Comparison of ENCODE assay signal across 8 cellular contexts in genomic region chr1:35640380-35641232, GRCh38. TPM values are rescaled to one million over a fixed set of nuclear protein-coding genes. Genes with fewer than 3 reads are reported as not detected.
A peak's percentile ranks its signal among the peaks of the same experiment; 100 is the strongest.
DNase-seq lines count a peak whose midpoint lies in the region; ATAC-seq, FAIRE-seq and TF ChIP-seq lines count a peak whose summit lies in the region.

No MANE protein-coding gene starts in this region.

- H3K4me1 ChIP-seq in OCI-LY7 (ENCODE audit: insufficient read depth, low read length, poor library complexity, severe bottlenecking) (peaks cover 39% of the 10 kb centered on the region), H1 (replicated peaks in 1 of 4; ENCODE audit: control insufficient read depth in 3 of 4, insufficient read depth in 4 of 4, low read length in 3 of 4) (no peaks in the 10 kb centered on the region), osteoblast (ENCODE audit: insufficient read depth, low read length) (peaks cover 41% of the 10 kb centered on the region)

- POLR2A ChIA-PET in OCI-LY7 (lab: Charles Lee) (interaction anchor here (0.7 kb wide), 1 partner anchor 13 kb away, joined by 3 read pairs; no protein-coding TSS in a partner anchor), H1 (lab: Charles Lee; ENCODE audit: partially characterized antibody) (interaction anchor here (0.6 to 1.7 kb wide), 8 partner anchors 9 to 152 kb away, joined by 3 to 7 read pairs (median 3); partner anchors contain the start of gene CLSPN)

- no peak overlapping the region for H3K14ac ChIP-seq in H1 (ENCODE audit: insufficient read length)

- TF ChIP-seq POLR2A in GM18505 (IDR thresholded peaks at IDR 0.05; ENCODE audit: borderline replicate concordance, extremely low read depth, insufficient read depth, insufficient read length) (no peak), H1 (IDR thresholded peaks at IDR 0.05; ENCODE audit: control extremely low read depth in 1 of 2, low read depth in 2 of 2, low read length in 2 of 2) (no peak), GM12891 (IDR thresholded peaks at IDR 0.05; ENCODE audit: low read depth, low read length) (no peak)

- peak overlapping the region; percentile 96 to 100 (median 97) for H3K9ac ChIP-seq in H1 (replicated peaks in 1 of 4; ENCODE audit: extremely low read depth in 1 of 4, low read depth in 3 of 4, low read length in 3 of 4)

- no peak overlapping the region; the same call in 1 of the 2 replicates for H2BK15ac ChIP-seq in H1 (ENCODE audit: low read length)

- no peak overlapping the region for H2BK20ac ChIP-seq in H1 (ENCODE audit: low read length)

- H4K8ac ChIP-seq in H1 (ENCODE audit: extremely low read depth, insufficient read depth, low read length) = peak overlapping the region; percentile 77; the same call in 1 of the 2 replicates

- no peak overlapping the region for H4K91ac ChIP-seq in H1 (replicated peaks; ENCODE audit: insufficient read length, low read length)

- TSS peak; percentile 57 for BruUV-seq in OCI-LY7 (replicated peaks; lab: Mats Ljungman, UMichigan)

- no peak overlapping the region for H3K23ac ChIP-seq in H1 (ENCODE audit: insufficient read length)

- no peak overlapping the region for H2AK5ac ChIP-seq in H1 (ENCODE audit: low read depth, low read length)

- TF ChIP-seq RAD21 in H1 (IDR thresholded peaks at IDR 0.05 in 1 of 2, conservative IDR thresholded peaks at IDR 0.05 in 1 of 2; ENCODE audit: low read depth in 2 of 2, low read length in 2 of 2) = no peak

- H3K23me2 ChIP-seq in H1 (ENCODE audit: low read depth, low read length) = peaks cover 2% of the 10 kb centered on the region; the same call in 1 of the 2 replicates

- WGBS in H1 (ENCODE audit: extremely low coverage in 1 of 2, insufficient coverage in 1 of 2, insufficient read length in 1 of 2, insufficient replicate concordance in 2 of 2, low coverage in 1 of 2, low lambda C conversion rate in 2 of 2, missing lambda C conversion rate in 1 of 2), 2 experiments = 26% methylated on average over 29 of the region's 29 CpGs; no CpG with 5 or more reads in 1 of the 2 experiments

- no peak overlapping the region for H3K18ac ChIP-seq in H1 (ENCODE audit: extremely low read depth, low read length)

- peak overlapping the region; percentile 93 for H3K4me2 ChIP-seq in OCI-LY7 (ENCODE audit: low read length)
- H3K4me2 ChIP-seq in H1 (ENCODE audit: insufficient read depth in 1 of 2, low read depth in 2 of 2, low read length in 2 of 2) = peak overlapping the region; percentile 70 to 81
- H3K4me2 ChIP-seq in osteoblast (ENCODE audit: insufficient read depth, low read length) = peak overlapping the region; percentile 100

- H3K27ac ChIP-seq in OCI-LY7 (ENCODE audit: low read depth, low read length, poor library complexity, severe bottlenecking) = peak overlapping the region; percentile 68
- H3K27ac ChIP-seq in H1 (ENCODE audit: low read depth, low read length) = peak overlapping the region; percentile 88
- peak overlapping the region; percentile 97 for H3K27ac ChIP-seq in osteoblast (ENCODE audit: low read depth, low read length)

- H3K27me3 ChIP-seq in H1 (replicated peaks in 1 of 4; ENCODE audit: control insufficient read depth in 3 of 4, extremely low read depth in 1 of 4, insufficient read depth in 3 of 4, low read length in 3 of 4) (no peaks in the 10 kb centered on the region), osteoblast (ENCODE audit: insufficient read depth, low read length) (peaks cover 16% of the 10 kb centered on the region)

- H3K56ac ChIP-seq in H1 (replicated peaks; ENCODE audit: insufficient read length, low read depth, low read length) = peak overlapping the region; percentile 59

- TF ChIP-seq CTCF in OCI-LY7 (conservative IDR thresholded peaks at IDR 0.05; ENCODE audit: low read length) (no peak), H1 (IDR thresholded peaks at IDR 0.05; ENCODE audit: control extremely low read depth in 1 of 3, insufficient read depth in 1 of 3, low read depth in 1 of 3, low read length in 3 of 3) (no peak), osteoblast (IDR thresholded peaks at IDR 0.05; ENCODE audit: extremely low read depth, low read depth, low read length) (no peak)

- peak overlapping the region; percentile 46; the same call in 1 of the 2 replicates for H2BK5ac ChIP-seq in H1 (ENCODE audit: low read depth, low read length)

- peak overlapping the region; percentile 98; the same call in 1 of the 2 replicates for H2AFZ ChIP-seq in OCI-LY7 (ENCODE audit: low read length)
- H2AFZ ChIP-seq in H1 (ENCODE audit: low read length) = no peak overlapping the region
- H2AFZ ChIP-seq in osteoblast (ENCODE audit: low read length) = peak overlapping the region; percentile 98

- H4K5ac ChIP-seq in H1 (ENCODE audit: insufficient read length, low read depth, low read length) = no peak overlapping the region

- H2BK120ac ChIP-seq in H1 (replicated peaks; ENCODE audit: low read depth, low read length) = no peak overlapping the region

- H3K9me3 ChIP-seq in OCI-LY7 (ENCODE audit: low read length) (no peaks in the 10 kb centered on the region), H1 (ENCODE audit: insufficient read depth in 2 of 2, low read depth in 1 of 2, low read length in 1 of 2) (no peaks in the 10 kb centered on the region), osteoblast (ENCODE audit: low read depth, low read length) (no peaks in the 10 kb centered on the region)

- H2BK12ac ChIP-seq in H1 (ENCODE audit: low read depth, low read length) = no peak overlapping the region

- peak overlapping the region; percentile 94 for H3K4me3 ChIP-seq in OCI-LY7 (ENCODE audit: low read depth, low read length, poor library complexity, severe bottlenecking)
- H3K4me3 ChIP-seq in H1 (ENCODE audit: extremely low read depth in 1 of 4, insufficient read depth in 2 of 4, low read depth in 3 of 4, low read length in 4 of 4) = peak overlapping the region; percentile 78 to 99 (median 90)
- H3K4me3 ChIP-seq in osteoblast (ENCODE audit: insufficient read depth, low read length) = peak overlapping the region; percentile 99

- H3K79me1 ChIP-seq in H1 (ENCODE audit: low read depth, low read length) = peaks cover 3% of the 10 kb centered on the region; the same call in 1 of the 2 replicates

- CTCF ChIA-PET in OCI-LY7 (lab: Charles Lee; ENCODE audit: unreplicated experiment) = no interaction called here
- CTCF ChIA-PET in H1 (lab: Charles Lee; ENCODE audit: partially characterized antibody) = interaction anchor here (1.2 to 1.7 kb wide), 2 partner anchors 13 to 75 kb away, joined by 3 to 6 read pairs; no protein-coding TSS in a partner anchor

- DNase-seq in OCI-LY7 (ENCODE audit: low spot score) (no peak), H1 (ENCODE audit: low read depth in 1 of 2, low spot score in 2 of 2) (no peak), osteoblast (ENCODE audit: insufficient read length, low spot score, missing footprints) (peak; percentile 32), GDM1 (lab: John Stamatoyannopoulos, UW) (no peak), midbrain (lab: John Stamatoyannopoulos, UW) (no peak), GM12891 (ENCODE audit: insufficient read length, low spot score) (no peak)

- H3K79me2 ChIP-seq in OCI-LY7 (ENCODE audit: insufficient read depth, low read depth, low read length) (peaks cover 58% of the 10 kb centered on the region), H1 (ENCODE audit: control insufficient read depth in 1 of 2, insufficient read depth in 2 of 2, low read length in 2 of 2) (peaks cover 14 to 54% of the 10 kb centered on the region in 2 experiments), osteoblast (ENCODE audit: insufficient read depth, low read length) (peaks cover 54% of the 10 kb centered on the region)

- peaks cover 31% of the 10 kb centered on the region for H4K20me1 ChIP-seq in OCI-LY7 (ENCODE audit: insufficient read depth, low read length)
- peaks cover 0 to 2% of the 10 kb centered on the region in 2 experiments for H4K20me1 ChIP-seq in H1 (replicated peaks in 1 of 2; ENCODE audit: control insufficient read depth in 1 of 2, insufficient read depth in 2 of 2, low read length in 2 of 2)
- no peaks in the 10 kb centered on the region for H4K20me1 ChIP-seq in osteoblast (ENCODE audit: insufficient read depth, low read length)

- H3K4ac ChIP-seq in H1 (replicated peaks; ENCODE audit: insufficient read length, low read depth, low read length) = no peak overlapping the region

- FAIRE-seq in H1 (lab: Jason Lieb, UNC) (no peak), GM12891 (lab: Jason Lieb, UNC) (no peak)

- ATAC-seq in GM18505 (IDR thresholded peaks at IDR 0.05; ENCODE audit: unreplicated experiment) = peak; percentile 3
- no peak for ATAC-seq in GM18867 (IDR thresholded peaks at IDR 0.05; ENCODE audit: unreplicated experiment)

- intact Hi-C loops in OCI-LY7 (cut with micrococcal nuclease; ENCODE audit: unreplicated experiment) = no loop called here

- H3K36me3 ChIP-seq in OCI-LY7 (ENCODE audit: insufficient read depth, low read length) (peaks cover 14% of the 10 kb centered on the region), H1 (ENCODE audit: control insufficient read depth in 2 of 4, insufficient read depth in 4 of 4, low read length in 3 of 4) (peaks cover 4 to 10% (median 5%) of the 10 kb centered on the region in 4 experiments; a peak in 6 of 8 replicates), osteoblast (ENCODE audit: insufficient read depth, low read length) (peaks cover 7% of the 10 kb centered on the region)

- H3K9me2 ChIP-seq in OCI-LY7 (ENCODE audit: insufficient read depth, low read length) = no peaks in the 10 kb centered on the region

- no peak for TF ChIP-seq EP300 in H1 (IDR thresholded peaks at IDR 0.05; ENCODE audit: borderline replicate concordance in 1 of 2, low read depth in 2 of 2, low read length in 2 of 2)

TF ChIP-seq in H1, 55 proteins besides CTCF, POLR2A, EP300 and RAD21:
- TF ChIP-seq KDM1A (IDR thresholded peaks at IDR 0.05; ENCODE audit: borderline replicate concordance, low read length) (0 out of 2 replicates have a peak, but pooled peaks have one; percentile 10), BRCA1 (IDR thresholded peaks at IDR 0.05; ENCODE audit: low read depth, low read length) (no peak)

TF ChIP-seq in GM12891, 5 proteins besides CTCF, POLR2A, EP300 and RAD21 (continues in another document):
- TF ChIP-seq SPI1 (IDR thresholded peaks at IDR 0.05; ENCODE audit: low read depth, low read length) (no peak), POLR2AphosphoS5 (IDR thresholded peaks at IDR 0.05; ENCODE audit: low read depth, low read length) (no peak), POU2F2 (IDR thresholded peaks at IDR 0.05; ENCODE audit: low read depth, low read length) (no peak), TAF1 (IDR thresholded peaks at IDR 0.05; ENCODE audit: low read depth, low read length) (no peak)

RNA-seq across cellular contexts. Expression of gene PSMB2, which starts 0.7 kb away (rescaled TPM):
- total RNA-seq in OCI-LY7 (2014; rRNA removed; shearing (Covaris generic)) = 22.0 and 28.7 TPM in 2 replicates
- total RNA-seq in OCI-LY7 (2022) (86.3 and 92.3 TPM in 2 replicates), osteoblast (17.1 and 18.5 TPM in 2 replicates)
- 88.2 and 91.4 TPM in 2 replicates for total RNA-seq in H1 (2021; fragmentation: NEBNext Ultra II Directional; extraction: Animal tissue kit (Norgen Biotek cat#: 25700))
- polyA plus RNA-seq in H1 (2011; rRNA removed) = 94.0 and 101 TPM in 2 replicates
- 67.5 TPM for polyA plus RNA-seq in H1 (2011; cell fraction: cytosol; rRNA removed)
- 60.6 TPM for polyA plus RNA-seq in H1 (2011; cell fraction: nucleus; rRNA removed)
- polyA plus RNA-seq in H1 (2012, experiment 1 of 2) = 90.8 to 102 TPM (median 101 TPM) in 4 replicates
- 71.5 TPM for polyA plus RNA-seq in H1 (2012, experiment 2 of 2)
- polyA plus RNA-seq in H1 (2013, experiment 1 of 2) = 157 TPM
- polyA plus RNA-seq in H1 (2013, experiment 2 of 2) = 164 TPM
- polyA minus RNA-seq in H1 (2011; rRNA and poly(A)+ RNA removed) = 59.7 and 62.8 TPM in 2 replicates
- 41.5 TPM for polyA minus RNA-seq in H1 (2011; cell fraction: cytosol; rRNA and poly(A)+ RNA removed)
- 22.3 TPM for polyA minus RNA-seq in H1 (2011; cell fraction: nucleus; rRNA and poly(A)+ RNA removed)
- polyA plus RNA-seq in GM12891 (2012; ENCODE audit: low read depth, missing spikeins) = 71.7 TPM
